ENCODE assay signal across 1 cellular context in genomic region chr7:156614434-156615264, GRCh38.
TF ChIP-seq lines count a peak whose summit lies in the region.

No MANE protein-coding gene starts in this region.

TF ChIP-seq in HepG2, 621 proteins besides CTCF, POLR2A, EP300 and RAD21 (continues in another document):
- no peak for TF ChIP-seq REL (CRISPR knock-in tag; conservative IDR thresholded peaks at IDR 0.05)
- TF ChIP-seq BCL3 (CRISPR knock-in tag; IDR thresholded peaks at IDR 0.05): 0 out of 2 replicates have a peak, but pooled peaks have one; percentile 73
- no peak for TF ChIP-seq SRF (IDR thresholded peaks at IDR 0.05; ENCODE audit: low read depth, low read length)
- TF ChIP-seq, protein P1, sequence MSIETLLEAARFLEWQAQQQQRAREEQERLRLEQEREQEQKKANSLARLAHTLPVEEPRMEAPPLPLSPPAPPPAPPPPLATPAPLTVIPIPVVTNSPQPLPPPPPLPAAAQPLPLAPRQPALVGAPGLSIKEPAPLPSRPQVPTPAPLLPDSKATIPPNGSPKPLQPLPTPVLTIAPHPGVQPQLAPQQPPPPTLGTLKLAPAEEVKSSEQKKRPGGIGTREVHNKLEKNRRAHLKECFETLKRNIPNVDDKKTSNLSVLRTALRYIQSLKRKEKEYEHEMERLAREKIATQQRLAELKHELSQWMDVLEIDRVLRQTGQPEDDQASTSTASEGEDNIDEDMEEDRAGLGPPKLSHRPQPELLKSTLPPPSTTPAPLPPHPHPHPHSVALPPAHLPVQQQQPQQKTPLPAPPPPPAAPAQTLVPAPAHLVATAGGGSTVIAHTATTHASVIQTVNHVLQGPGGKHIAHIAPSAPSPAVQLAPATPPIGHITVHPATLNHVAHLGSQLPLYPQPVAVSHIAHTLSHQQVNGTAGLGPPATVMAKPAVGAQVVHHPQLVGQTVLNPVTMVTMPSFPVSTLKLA (IDR thresholded peaks at IDR 0.05): peak; percentile 61; the same call in 1 of the 2 replicates
- TF ChIP-seq ZNF691 (CRISPR knock-in tag; IDR thresholded peaks at IDR 0.05; ENCODE audit: borderline replicate concordance, low read depth): 0 out of 2 replicates have a peak, but pooled peaks have one; percentile 66
- no peak for TF ChIP-seq ZSCAN30 (CRISPR knock-in tag; IDR thresholded peaks at IDR 0.05)
- peak; percentile 84 for TF ChIP-seq HHEX (CRISPR knock-in tag; IDR thresholded peaks at IDR 0.05)
- no peak for TF ChIP-seq ZNF567 (CRISPR knock-in tag; IDR thresholded peaks at IDR 0.05; ENCODE audit: borderline replicate concordance)
- TF ChIP-seq KDM3A (CRISPR knock-in tag; IDR thresholded peaks at IDR 0.05; ENCODE audit: low read depth): no peak
- 0 out of 2 replicates have a peak, but pooled peaks have one; percentile 35 for TF ChIP-seq ZNF317 (CRISPR knock-in tag; IDR thresholded peaks at IDR 0.05)
- peak; percentile 81; the same call in 1 of the 2 replicates for TF ChIP-seq ATF2 (CRISPR knock-in tag; IDR thresholded peaks at IDR 0.05)
- TF ChIP-seq FOXA3 (CRISPR knock-in tag; IDR thresholded peaks at IDR 0.05): peak; percentile 97
- peak; percentile 82 for TF ChIP-seq RARA (CRISPR knock-in tag; IDR thresholded peaks at IDR 0.05)
- TF ChIP-seq DMAP1 (CRISPR knock-in tag; IDR thresholded peaks at IDR 0.05): peak; percentile 75
- TF ChIP-seq ZNF24 (IDR thresholded peaks at IDR 0.05): no peak
- TF ChIP-seq SIX1 (CRISPR knock-in tag; IDR thresholded peaks at IDR 0.05; ENCODE audit: borderline replicate concordance): 0 out of 2 replicates have a peak, but pooled peaks have one; percentile 35
- no peak for TF ChIP-seq ZBTB44 (CRISPR knock-in tag; IDR thresholded peaks at IDR 0.05)
- TF ChIP-seq, protein P2, sequence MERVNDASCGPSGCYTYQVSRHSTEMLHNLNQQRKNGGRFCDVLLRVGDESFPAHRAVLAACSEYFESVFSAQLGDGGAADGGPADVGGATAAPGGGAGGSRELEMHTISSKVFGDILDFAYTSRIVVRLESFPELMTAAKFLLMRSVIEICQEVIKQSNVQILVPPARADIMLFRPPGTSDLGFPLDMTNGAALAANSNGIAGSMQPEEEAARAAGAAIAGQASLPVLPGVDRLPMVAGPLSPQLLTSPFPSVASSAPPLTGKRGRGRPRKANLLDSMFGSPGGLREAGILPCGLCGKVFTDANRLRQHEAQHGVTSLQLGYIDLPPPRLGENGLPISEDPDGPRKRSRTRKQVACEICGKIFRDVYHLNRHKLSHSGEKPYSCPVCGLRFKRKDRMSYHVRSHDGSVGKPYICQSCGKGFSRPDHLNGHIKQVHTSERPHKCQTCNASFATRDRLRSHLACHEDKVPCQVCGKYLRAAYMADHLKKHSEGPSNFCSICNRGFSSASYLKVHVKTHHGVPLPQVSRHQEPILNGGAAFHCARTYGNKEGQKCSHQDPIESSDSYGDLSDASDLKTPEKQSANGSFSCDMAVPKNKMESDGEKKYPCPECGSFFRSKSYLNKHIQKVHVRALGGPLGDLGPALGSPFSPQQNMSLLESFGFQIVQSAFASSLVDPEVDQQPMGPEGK (CRISPR knock-in tag; IDR thresholded peaks at IDR 0.05): peak; percentile 63
- no peak for TF ChIP-seq STAT5B (CRISPR knock-in tag; IDR thresholded peaks at IDR 0.05)
- TF ChIP-seq, protein P3, sequence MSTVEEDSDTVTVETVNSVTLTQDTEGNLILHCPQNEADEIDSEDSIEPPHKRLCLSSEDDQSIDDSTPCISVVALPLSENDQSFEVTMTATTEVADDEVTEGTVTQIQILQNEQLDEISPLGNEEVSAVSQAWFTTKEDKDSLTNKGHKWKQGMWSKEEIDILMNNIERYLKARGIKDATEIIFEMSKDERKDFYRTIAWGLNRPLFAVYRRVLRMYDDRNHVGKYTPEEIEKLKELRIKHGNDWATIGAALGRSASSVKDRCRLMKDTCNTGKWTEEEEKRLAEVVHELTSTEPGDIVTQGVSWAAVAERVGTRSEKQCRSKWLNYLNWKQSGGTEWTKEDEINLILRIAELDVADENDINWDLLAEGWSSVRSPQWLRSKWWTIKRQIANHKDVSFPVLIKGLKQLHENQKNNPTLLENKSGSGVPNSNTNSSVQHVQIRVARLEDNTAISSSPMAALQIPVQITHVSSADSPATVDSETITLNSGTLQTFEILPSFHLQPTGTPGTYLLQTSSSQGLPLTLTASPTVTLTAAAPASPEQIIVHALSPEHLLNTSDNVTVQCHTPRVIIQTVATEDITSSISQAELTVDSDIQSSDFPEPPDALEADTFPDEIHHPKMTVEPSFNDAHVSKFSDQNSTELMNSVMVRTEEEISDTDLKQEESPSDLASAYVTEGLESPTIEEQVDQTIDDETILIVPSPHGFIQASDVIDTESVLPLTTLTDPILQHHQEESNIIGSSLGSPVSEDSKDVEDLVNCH (CRISPR knock-in tag; IDR thresholded peaks at IDR 0.05): no peak
- TF ChIP-seq, protein P4, sequence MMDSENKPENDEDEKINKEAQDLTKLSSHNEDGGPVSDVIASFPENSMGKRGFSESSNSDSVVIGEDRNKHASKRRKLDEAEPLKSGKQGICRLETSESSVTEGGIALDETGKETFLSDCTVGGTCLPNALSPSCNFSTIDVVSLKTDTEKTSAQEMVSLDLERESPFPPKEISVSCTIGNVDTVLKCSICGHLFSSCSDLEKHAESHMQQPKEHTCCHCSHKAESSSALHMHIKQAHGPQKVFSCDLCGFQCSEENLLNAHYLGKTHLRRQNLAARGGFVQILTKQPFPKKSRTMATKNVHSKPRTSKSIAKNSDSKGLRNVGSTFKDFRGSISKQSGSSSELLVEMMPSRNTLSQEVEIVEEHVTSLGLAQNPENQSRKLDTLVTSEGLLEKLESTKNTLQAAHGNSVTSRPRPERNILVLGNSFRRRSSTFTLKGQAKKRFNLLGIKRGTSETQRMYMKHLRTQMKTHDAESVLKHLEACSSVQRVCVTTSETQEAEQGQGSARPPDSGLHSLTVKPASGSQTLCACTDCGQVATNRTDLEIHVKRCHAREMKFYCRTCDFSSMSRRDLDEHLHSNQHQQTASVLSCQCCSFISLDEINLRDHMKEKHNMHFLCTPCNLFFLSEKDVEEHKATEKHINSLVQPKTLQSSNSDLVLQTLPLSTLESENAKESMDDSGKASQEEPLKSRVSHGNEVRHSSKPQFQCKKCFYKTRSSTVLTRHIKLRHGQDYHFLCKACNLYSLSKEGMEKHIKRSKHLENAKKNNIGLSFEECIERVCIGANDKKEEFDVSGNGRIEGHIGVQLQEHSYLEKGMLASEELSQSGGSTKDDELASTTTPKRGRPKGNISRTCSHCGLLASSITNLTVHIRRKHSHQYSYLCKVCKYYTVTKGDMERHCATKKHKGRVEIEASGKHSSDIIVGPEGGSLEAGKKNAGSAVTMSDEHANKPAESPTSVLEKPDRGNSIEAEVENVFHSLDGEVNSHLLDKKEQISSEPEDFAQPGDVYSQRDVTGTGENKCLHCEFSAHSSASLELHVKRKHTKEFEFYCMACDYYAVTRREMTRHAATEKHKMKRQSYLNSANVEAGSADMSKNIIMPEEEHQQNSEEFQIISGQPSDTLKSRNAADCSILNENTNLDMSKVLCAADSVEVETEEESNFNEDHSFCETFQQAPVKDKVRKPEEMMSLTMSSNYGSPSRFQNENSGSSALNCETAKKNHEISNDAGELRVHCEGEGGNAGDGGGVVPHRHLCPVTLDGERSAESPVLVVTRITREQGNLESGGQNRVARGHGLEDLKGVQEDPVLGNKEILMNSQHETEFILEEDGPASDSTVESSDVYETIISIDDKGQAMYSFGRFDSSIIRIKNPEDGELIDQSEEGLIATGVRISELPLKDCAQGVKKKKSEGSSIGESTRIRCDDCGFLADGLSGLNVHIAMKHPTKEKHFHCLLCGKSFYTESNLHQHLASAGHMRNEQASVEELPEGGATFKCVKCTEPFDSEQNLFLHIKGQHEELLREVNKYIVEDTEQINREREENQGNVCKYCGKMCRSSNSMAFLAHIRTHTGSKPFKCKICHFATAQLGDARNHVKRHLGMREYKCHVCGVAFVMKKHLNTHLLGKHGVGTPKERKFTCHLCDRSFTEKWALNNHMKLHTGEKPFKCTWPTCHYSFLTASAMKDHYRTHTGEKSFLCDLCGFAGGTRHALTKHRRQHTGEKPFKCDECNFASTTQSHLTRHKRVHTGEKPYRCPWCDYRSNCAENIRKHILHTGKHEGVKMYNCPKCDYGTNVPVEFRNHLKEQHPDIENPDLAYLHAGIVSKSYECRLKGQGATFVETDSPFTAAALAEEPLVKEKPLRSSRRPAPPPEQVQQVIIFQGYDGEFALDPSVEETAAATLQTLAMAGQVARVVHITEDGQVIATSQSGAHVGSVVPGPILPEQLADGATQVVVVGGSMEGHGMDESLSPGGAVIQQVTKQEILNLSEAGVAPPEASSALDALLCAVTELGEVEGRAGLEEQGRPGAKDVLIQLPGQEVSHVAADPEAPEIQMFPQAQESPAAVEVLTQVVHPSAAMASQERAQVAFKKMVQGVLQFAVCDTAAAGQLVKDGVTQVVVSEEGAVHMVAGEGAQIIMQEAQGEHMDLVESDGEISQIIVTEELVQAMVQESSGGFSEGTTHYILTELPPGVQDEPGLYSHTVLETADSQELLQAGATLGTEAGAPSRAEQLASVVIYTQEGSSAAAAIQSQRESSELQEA (CRISPR knock-in tag; IDR thresholded peaks at IDR 0.05; ENCODE audit: not compliant biosample characterization): no peak
- TF ChIP-seq ZNF337 (CRISPR knock-in tag; IDR thresholded peaks at IDR 0.05; ENCODE audit: borderline replicate concordance, low read depth): no peak
- no peak for TF ChIP-seq ZNF543 (CRISPR knock-in tag; IDR thresholded peaks at IDR 0.05)
- TF ChIP-seq SP5 (CRISPR knock-in tag; IDR thresholded peaks at IDR 0.05; ENCODE audit: borderline replicate concordance, low read depth): peak; percentile 19
- no peak for TF ChIP-seq ZNF234 (CRISPR knock-in tag; conservative IDR thresholded peaks at IDR 0.05)
- no peak for TF ChIP-seq ZNF354B (CRISPR knock-in tag; IDR thresholded peaks at IDR 0.05)
- peak; percentile 92 for TF ChIP-seq XRCC5 (optimal IDR thresholded peaks at IDR 0.05; ENCODE audit: low read length)
- TF ChIP-seq ZNF552 (CRISPR knock-in tag; IDR thresholded peaks at IDR 0.05; ENCODE audit: borderline replicate concordance): no peak
- TF ChIP-seq TCF12 (IDR thresholded peaks at IDR 0.05): no peak
- no peak; the same call in 1 of the 2 replicates for TF ChIP-seq TCF12 (CRISPR knock-in tag; IDR thresholded peaks at IDR 0.05)
- peak; percentile 42; the same call in 1 of the 2 replicates for TF ChIP-seq YEATS4 (CRISPR knock-in tag; IDR thresholded peaks at IDR 0.05; ENCODE audit: borderline replicate concordance)
- TF ChIP-seq ATF7 (IDR thresholded peaks at IDR 0.05): peak; percentile 38; the same call in 1 of the 2 replicates
- no peak for TF ChIP-seq ATF7 (CRISPR knock-in tag; IDR thresholded peaks at IDR 0.05)
- TF ChIP-seq SALL1 (CRISPR knock-in tag; IDR thresholded peaks at IDR 0.05): peak; percentile 97
- no peak for TF ChIP-seq ZNF207 (IDR thresholded peaks at IDR 0.05; ENCODE audit: borderline replicate concordance)
- TF ChIP-seq NFYB (CRISPR knock-in tag; IDR thresholded peaks at IDR 0.05): no peak; the same call in 1 of the 2 replicates
- peak; percentile 69; the same call in 1 of the 2 replicates for TF ChIP-seq ZNF264 (CRISPR knock-in tag; IDR thresholded peaks at IDR 0.05)
- TF ChIP-seq, protein P5, sequence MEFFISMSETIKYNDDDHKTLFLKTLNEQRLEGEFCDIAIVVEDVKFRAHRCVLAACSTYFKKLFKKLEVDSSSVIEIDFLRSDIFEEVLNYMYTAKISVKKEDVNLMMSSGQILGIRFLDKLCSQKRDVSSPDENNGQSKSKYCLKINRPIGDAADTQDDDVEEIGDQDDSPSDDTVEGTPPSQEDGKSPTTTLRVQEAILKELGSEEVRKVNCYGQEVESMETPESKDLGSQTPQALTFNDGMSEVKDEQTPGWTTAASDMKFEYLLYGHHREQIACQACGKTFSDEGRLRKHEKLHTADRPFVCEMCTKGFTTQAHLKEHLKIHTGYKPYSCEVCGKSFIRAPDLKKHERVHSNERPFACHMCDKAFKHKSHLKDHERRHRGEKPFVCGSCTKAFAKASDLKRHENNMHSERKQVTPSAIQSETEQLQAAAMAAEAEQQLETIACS (CRISPR knock-in tag; IDR thresholded peaks at IDR 0.05): no peak
- TF ChIP-seq ZNF83 (CRISPR knock-in tag; IDR thresholded peaks at IDR 0.05; ENCODE audit: borderline replicate concordance): no peak
